In the genomic region with DNA sequence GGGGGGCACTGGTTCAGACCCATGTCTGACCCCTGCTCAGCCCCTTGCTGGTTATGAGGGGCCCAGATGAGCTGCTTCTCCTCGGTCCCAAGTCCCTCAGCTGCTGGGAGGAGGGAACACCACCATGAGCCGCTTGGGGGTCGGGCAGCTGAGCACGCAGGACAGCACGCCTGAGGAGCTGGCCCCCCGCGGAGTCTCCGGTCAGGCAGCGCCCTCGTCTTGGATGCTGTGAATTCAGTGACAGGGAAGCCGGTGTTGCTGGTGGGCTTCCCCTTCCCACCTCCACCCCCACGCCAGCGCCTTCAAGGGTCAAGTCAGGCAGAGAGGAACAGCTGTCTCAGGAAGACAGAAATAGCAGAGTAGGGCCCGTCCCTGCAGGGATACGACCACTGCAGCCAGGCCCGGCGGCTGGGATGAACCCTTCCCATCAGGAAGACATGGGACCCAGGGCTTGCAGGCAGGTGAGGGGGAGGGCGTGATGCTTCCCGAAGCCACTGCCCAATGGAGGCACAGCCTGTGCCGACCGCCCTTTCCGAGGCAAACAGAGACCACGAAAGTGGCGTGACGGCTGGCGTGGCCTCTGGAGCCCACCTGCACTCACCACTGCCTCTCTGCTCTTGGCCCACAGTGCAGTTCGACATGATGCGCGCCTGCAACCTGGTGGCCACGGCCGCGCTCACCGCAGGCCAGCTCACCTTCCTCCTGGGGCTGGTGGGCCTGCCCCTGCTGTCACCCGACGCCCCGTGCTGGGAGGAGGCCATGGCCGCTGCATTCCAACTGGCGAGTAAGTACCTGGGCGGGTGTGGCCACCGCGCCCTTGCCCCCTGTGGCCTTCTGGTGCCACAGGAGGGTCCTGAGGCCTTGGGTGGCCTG, we compare ENCODE assay signal across 23 cellular contexts. TPM values are rescaled to one million over a fixed set of nuclear protein-coding genes. Genes with fewer than 3 reads are reported as not detected.
DNase-seq lines count a peak whose midpoint lies in the region; ATAC-seq, FAIRE-seq and TF ChIP-seq lines count a peak whose summit lies in the region.
"Had no signal": no experiment of that assay in that cellular context is flagged by ENCODE, and none has a peak within 500 bp of the region (broad histone marks: within the 10 kb centered on the region; RNA-seq: fewer than 3 reads in every experiment).

No MANE protein-coding gene starts in this region.

- intact Hi-C loops in Right ventricle myocardium inferior (cut with DNase I): no loop called here
- intact Hi-C loops in left cardiac atrium (cut with DNase I): no loop called here
- intact Hi-C loops in activated T-helper 1 cell treated with anti-CD3 and anti-CD28 coated beads, Interleukin-12 subunit alpha, Interleukin-12 subunit beta, Interleukin-2, Interleukin-4 antibody, amounts not matched to agents 30 ng/mL and 10 ng/mL and 1 ng/mL, durations not matched to agents 14 hours and 24 hours and 36 hours (cut with micrococcal nuclease): loop anchor here (2.0 kb wide), 3 partner anchors 67 to 121 kb away; a partner anchor contains a TSS
- intact Hi-C loops in kidney (cut with DNase I): no loop called here
- intact Hi-C loops in upper lobe of right lung (cut with DNase I): no loop called here

- ATAC-seq in Right ventricle myocardium inferior: no peak
- ATAC-seq in left cardiac atrium: no peak
- ATAC-seq in upper lobe of right lung: no peak
- ATAC-seq in GM18520 (IDR thresholded peaks at IDR 0.05; ENCODE audit: unreplicated experiment): no peak
- ATAC-seq: activated T-cell treated with anti-CD3 and anti-CD28 coated beads, Interleukin-2, amount 50 U/mL, for 4 hours; Panc1 had no signal

- peak overlapping the region; percentile 44 for H3K27ac Mint-ChIP-seq in activated T-helper 1 cell treated with anti-CD3 and anti-CD28 coated beads, Interleukin-12 subunit alpha, Interleukin-12 subunit beta, Interleukin-2, Interleukin-4 antibody, amounts not matched to agents 30 ng/mL and 10 ng/mL and 1 ng/mL, durations not matched to agents 14 hours and 24 hours and 36 hours

- H3K36me3 Mint-ChIP-seq in activated T-helper 1 cell treated with anti-CD3 and anti-CD28 coated beads, Interleukin-12 subunit alpha, Interleukin-12 subunit beta, Interleukin-2, Interleukin-4 antibody, amounts not matched to agents 30 ng/mL and 10 ng/mL and 1 ng/mL, durations not matched to agents 14 hours and 24 hours and 36 hours (ENCODE audit: low read depth): peaks cover 33% of the 10 kb centered on the region

- DNase-seq in Right ventricle myocardium inferior (ENCODE audit: missing footprints) (peak; percentile 32), left cardiac atrium (no peak), kidney (peak; percentile 70), upper lobe of right lung (no peak), DMS114 treated with DMSO at 0.1 percent for 48 hours (lab: John Stamatoyannopoulos, UW; ENCODE audit: unreplicated experiment) (no peak)
- DNase-seq in activated T-helper 1 cell treated with anti-CD3 and anti-CD28 coated beads, Interleukin-12 subunit alpha, Interleukin-12 subunit beta, Interleukin-2, Interleukin-4 antibody, amounts not matched to agents 30 ng/mL and 10 ng/mL and 1 ng/mL, durations not matched to agents 14 hours and 24 hours and 36 hours (ENCODE audit: low spot score): no peak
- DNase-seq in stimulated activated naive CD4-positive, alpha-beta T cell (lab: John Stamatoyannopoulos, UW): no peak
- DNase-seq: activated T-cell treated with anti-CD3 and anti-CD28 coated beads, Interleukin-2, amount 50 U/mL, for 4 hours; amniotic stem cell; CD8-positive, alpha-beta memory T cell; DMS79; hippocampal formation; kidney glomerular epithelial cell; NCI-H226; stimulated activated CD4-positive, alpha-beta T cell treated with anti-CD3 and anti-CD28 coated beads, Interleukin-12 subunit alpha, Interleukin-12 subunit beta, amount 100 ng/mL, for 4 hours had no signal

- no peak overlapping the region for H3K4me3 Mint-ChIP-seq in activated T-helper 1 cell treated with anti-CD3 and anti-CD28 coated beads, Interleukin-12 subunit alpha, Interleukin-12 subunit beta, Interleukin-2, Interleukin-4 antibody, amounts not matched to agents 30 ng/mL and 10 ng/mL and 1 ng/mL, durations not matched to agents 14 hours and 24 hours and 36 hours
- H3K4me3 Mint-ChIP-seq: activated T-cell treated with anti-CD3 and anti-CD28 coated beads, Interleukin-2, amount 50 U/mL, for 4 hours; central memory CD8-positive, alpha-beta T cell; neural progenitor cell had no signal

- H3K4me1 Mint-ChIP-seq in activated T-helper 1 cell treated with anti-CD3 and anti-CD28 coated beads, Interleukin-12 subunit alpha, Interleukin-12 subunit beta, Interleukin-2, Interleukin-4 antibody, amounts not matched to agents 30 ng/mL and 10 ng/mL and 1 ng/mL, durations not matched to agents 14 hours and 24 hours and 36 hours (ENCODE audit: low read depth): peaks cover 50% of the 10 kb centered on the region

- H3K36me3 ChIP-seq in kidney (ENCODE audit: control insufficient read depth in 1 of 2, insufficient read depth in 2 of 2, low read length in 2 of 2) (peaks cover 0 to 25% of the 10 kb centered on the region in 2 donors), upper lobe of right lung (peaks cover 53% of the 10 kb centered on the region)
- H3K36me3 ChIP-seq: neural progenitor cell had no signal

- no peaks in the 10 kb centered on the region for H3K9me3 Mint-ChIP-seq in activated T-helper 1 cell treated with anti-CD3 and anti-CD28 coated beads, Interleukin-12 subunit alpha, Interleukin-12 subunit beta, Interleukin-2, Interleukin-4 antibody, amounts not matched to agents 30 ng/mL and 10 ng/mL and 1 ng/mL, durations not matched to agents 14 hours and 24 hours and 36 hours
- H3K9me3 Mint-ChIP-seq: activated T-cell treated with anti-CD3 and anti-CD28 coated beads, Interleukin-2, amount 50 U/mL, for 4 hours; CD8-positive, alpha-beta memory T cell; central memory CD8-positive, alpha-beta T cell; neural progenitor cell had no signal

- no peaks in the 10 kb centered on the region for H3K27me3 Mint-ChIP-seq in activated T-helper 1 cell treated with anti-CD3 and anti-CD28 coated beads, Interleukin-12 subunit alpha, Interleukin-12 subunit beta, Interleukin-2, Interleukin-4 antibody, amounts not matched to agents 30 ng/mL and 10 ng/mL and 1 ng/mL, durations not matched to agents 14 hours and 24 hours and 36 hours (ENCODE audit: insufficient read depth)
- H3K27me3 Mint-ChIP-seq: central memory CD8-positive, alpha-beta T cell had no signal

- no peak for FAIRE-seq in kidney (lab: Jason Lieb, UNC)

- TF ChIP-seq CTCF in kidney (IDR thresholded peaks at IDR 0.05; ENCODE audit: borderline replicate concordance, extremely low read depth, insufficient read depth) (no peak), upper lobe of right lung (IDR thresholded peaks at IDR 0.05) (no peak)

- no peak overlapping the region for H3K9ac ChIP-seq in kidney (ENCODE audit: low read length in 2 of 2)
- H3K9ac ChIP-seq: neural progenitor cell had no signal

- no peaks in the 10 kb centered on the region for H3K9me3 ChIP-seq in kidney (ENCODE audit: control insufficient read depth in 1 of 2, low read length in 2 of 2)
- H3K9me3 ChIP-seq in upper lobe of right lung: no peaks in the 10 kb centered on the region
- H3K9me3 ChIP-seq: tibial nerve had no signal

- no peaks in the 10 kb centered on the region for H3K27me3 ChIP-seq in upper lobe of right lung
- H3K27me3 ChIP-seq: neural progenitor cell, tibial nerve had no signal

- H3K4me1 ChIP-seq in kidney (ENCODE audit: control insufficient read depth in 1 of 2, insufficient read depth in 1 of 2, low read depth in 1 of 2, low read length in 2 of 2): peaks cover 12 to 50% of the 10 kb centered on the region in 2 donors
- peaks cover 53% of the 10 kb centered on the region for H3K4me1 ChIP-seq in upper lobe of right lung
- H3K4me1 ChIP-seq: neural progenitor cell had no signal

- H3K4me3 ChIP-seq in kidney (ENCODE audit: low read length in 2 of 2): no peak overlapping the region
- H3K4me3 ChIP-seq in upper lobe of right lung: no peak overlapping the region
- H3K4me3 ChIP-seq: neural progenitor cell, tibial nerve had no signal

- H3K27ac ChIP-seq in kidney (ENCODE audit: low read depth in 2 of 2, low read length in 2 of 2) (no peak overlapping the region), upper lobe of right lung (peak overlapping the region; percentile 80)
- H3K27ac ChIP-seq: neural progenitor cell had no signal

RNA-seq across cellular contexts. Expression of a gene that starts 8.1 kb away (rescaled TPM):
- total RNA-seq in Right ventricle myocardium inferior (30.7 TPM), left cardiac atrium (10 to 100 TPM; 26.7 to 29.4 TPM), kidney (40.9 TPM), upper lobe of right lung (69.2 TPM)
- 22.8 and 23.7 TPM in 2 replicates for total RNA-seq in activated T-helper 1 cell treated with anti-CD3 and anti-CD28 coated beads, Interleukin-12 subunit alpha, Interleukin-12 subunit beta, Interleukin-2, Interleukin-4 antibody, amounts not matched to agents 30 ng/mL and 10 ng/mL and 1 ng/mL, durations not matched to agents 14 hours and 24 hours and 36 hours
- 49.5 TPM for polyA plus RNA-seq in kidney (ENCODE audit: insufficient read depth, low read depth, low replicate concordance)
- total RNA-seq: M059J had no signal

RNA-seq across cellular contexts. Expression of a gene that starts 48.4 kb away (rescaled TPM):
- 18.9 TPM for total RNA-seq in Right ventricle myocardium inferior
- 10 to 100 TPM; 17.9 to 22.2 TPM for total RNA-seq in left cardiac atrium
- 94.1 and 95.3 TPM in 2 replicates for total RNA-seq in activated T-helper 1 cell treated with anti-CD3 and anti-CD28 coated beads, Interleukin-12 subunit alpha, Interleukin-12 subunit beta, Interleukin-2, Interleukin-4 antibody, amounts not matched to agents 30 ng/mL and 10 ng/mL and 1 ng/mL, durations not matched to agents 14 hours and 24 hours and 36 hours
- total RNA-seq in kidney: 37.4 TPM
- polyA plus RNA-seq in kidney (ENCODE audit: insufficient read depth, low read depth, low replicate concordance): 27.7 TPM
- 26.0 TPM for total RNA-seq in upper lobe of right lung

RNA-seq across cellular contexts. Expression of a gene that starts 52.8 kb away (rescaled TPM):
- total RNA-seq in Right ventricle myocardium inferior: not detected
- under 1 TPM in 1 of 2 donors, not detected in 1; 0.21 TPM for total RNA-seq in left cardiac atrium
- 0.20 TPM in 1 of 2 replicates, not detected in the other for total RNA-seq in activated T-helper 1 cell treated with anti-CD3 and anti-CD28 coated beads, Interleukin-12 subunit alpha, Interleukin-12 subunit beta, Interleukin-2, Interleukin-4 antibody, amounts not matched to agents 30 ng/mL and 10 ng/mL and 1 ng/mL, durations not matched to agents 14 hours and 24 hours and 36 hours
- not detected for total RNA-seq in kidney
- not detected for polyA plus RNA-seq in kidney (ENCODE audit: insufficient read depth, low read depth, low replicate concordance)
- total RNA-seq in upper lobe of right lung: not detected
- total RNA-seq: CD8-positive, alpha-beta memory T cell; M059J; pulmonary artery endothelial cell; tibial nerve had no signal
- polyA plus RNA-seq: AG04450; CD8-positive, alpha-beta memory T cell had no signal

Comparison
In these comparisons a context has a peak if more than half of its experiments do, and no peak if none do; other contexts are left out.
1. DNase-seq: peak in Right ventricle myocardium inferior (single experiment) and kidney (single experiment); none in left cardiac atrium (single experiment), activated T-helper 1 cell treated with anti-CD3 and anti-CD28 coated beads, Interleukin-12 subunit alpha, Interleukin-12 subunit beta, Interleukin-2, Interleukin-4 antibody, amounts not matched to agents 30 ng/mL and 10 ng/mL and 1 ng/mL, durations not matched to agents 14 hours and 24 hours and 36 hours (single experiment), upper lobe of right lung (single experiment), DMS114 treated with DMSO at 0.1 percent for 48 hours (single experiment) and stimulated activated naive CD4-positive, alpha-beta T cell (0 of 6).